Comparison of ENCODE assay signal across 16 cellular contexts in the genomic region with DNA sequence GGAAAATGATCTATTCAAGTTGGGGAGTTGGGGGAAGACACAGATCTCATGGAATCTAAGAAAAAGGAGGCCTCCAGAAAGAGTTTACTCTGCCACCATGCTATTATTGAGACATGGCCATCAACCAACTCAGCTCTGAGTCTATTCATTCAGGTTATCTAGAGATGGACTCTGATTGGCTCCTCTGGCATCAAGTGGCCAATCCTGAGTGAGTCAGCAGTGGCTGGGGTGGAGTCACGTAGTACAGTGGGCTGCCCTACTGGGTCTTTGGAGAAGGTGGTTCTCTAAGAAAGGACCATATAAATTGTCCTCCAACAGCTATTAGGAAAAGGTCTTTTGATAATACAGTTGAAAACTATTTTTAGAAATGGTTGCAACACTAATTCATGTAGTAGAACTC. TPM values are rescaled to one million over a fixed set of nuclear protein-coding genes. Genes with fewer than 3 reads are reported as not detected.
DNase-seq lines count a peak whose midpoint lies in the region; ATAC-seq and TF ChIP-seq lines count a peak whose summit lies in the region.
"Had no signal": no experiment of that assay in that cellular context is flagged by ENCODE, and none has a peak within 500 bp of the region (broad histone marks: within the 10 kb centered on the region; RNA-seq: fewer than 3 reads in every experiment).

No MANE protein-coding gene starts in this region.

- H3K4me3 ChIP-seq in NB4 (ENCODE audit: low read depth, low read length) = no peak overlapping the region
- H3K4me3 ChIP-seq: BLaER1 treated with 17β-estradiol and CSF1 and Interleukin-3, amounts not matched to agents 10 nM and 100 nM; thoracic aorta had no signal

- no peaks in the 10 kb centered on the region for H3K36me3 Mint-ChIP-seq in natural killer cell treated with Interleukin-12 subunit alpha and Interleukin-12 subunit beta and Interleukin-15 and Interleukin-18, amount 100 ng/mL, for 72 hours
- H3K36me3 Mint-ChIP-seq in natural killer cell = no peaks in the 10 kb centered on the region
- peaks cover 17% of the 10 kb centered on the region for H3K36me3 Mint-ChIP-seq in activated naive CD8-positive, alpha-beta T cell treated with anti-CD3 and anti-CD28 coated beads for 36 hours

- H3K27ac Mint-ChIP-seq in natural killer cell treated with Interleukin-12 subunit alpha and Interleukin-12 subunit beta and Interleukin-15 and Interleukin-18, amount 100 ng/mL, for 72 hours = peak overlapping the region; percentile 68 to 79
- peak overlapping the region in 1 of 2 donors; percentile 33 for H3K27ac Mint-ChIP-seq in natural killer cell
- peak overlapping the region; percentile 90 for H3K27ac Mint-ChIP-seq in activated naive CD8-positive, alpha-beta T cell treated with anti-CD3 and anti-CD28 coated beads for 36 hours

- H3K4me3 Mint-ChIP-seq in natural killer cell treated with Interleukin-12 subunit alpha and Interleukin-12 subunit beta and Interleukin-15 and Interleukin-18, amount 100 ng/mL, for 72 hours = no peak overlapping the region
- no peak overlapping the region for H3K4me3 Mint-ChIP-seq in natural killer cell
- no peak overlapping the region for H3K4me3 Mint-ChIP-seq in activated naive CD8-positive, alpha-beta T cell treated with anti-CD3 and anti-CD28 coated beads for 36 hours

- no peak for TF ChIP-seq POLR2A in NB4 (IDR thresholded peaks at IDR 0.05; ENCODE audit: extremely low read depth, insufficient read length)

- no peak for DNase-seq in natural killer cell treated with Interleukin-12 subunit alpha and Interleukin-12 subunit beta and Interleukin-15 and Interleukin-18, amount 100 ng/mL, for 72 hours (ENCODE audit: low spot score)
- DNase-seq in natural killer cell = no peak
- DNase-seq in NB4 (ENCODE audit: low read depth) = peak; percentile 23
- DNase-seq in activated naive CD8-positive, alpha-beta T cell treated with anti-CD3 and anti-CD28 coated beads for 36 hours = no peak
- no peak for DNase-seq in mesenteric fat pad (ENCODE audit: low spot score)
- no peak for DNase-seq in SIG-M5 (lab: John Stamatoyannopoulos, UW)
- no peak for DNase-seq in SKM-1 (lab: John Stamatoyannopoulos, UW; ENCODE audit: unreplicated experiment)
- DNase-seq: DND-41; hypothalamus; left colon; NCI-H226; SK-N-SH; stimulated activated CD4-positive, alpha-beta T cell treated with anti-CD3 and anti-CD28 coated beads, Interleukin-12 subunit alpha, Interleukin-12 subunit beta, amount 100 ng/mL, for 4 hours; WERI-Rb-1 had no signal

- ATAC-seq in natural killer cell treated with Interleukin-12 subunit alpha and Interleukin-12 subunit beta and Interleukin-15 and Interleukin-18, amount 100 ng/mL, for 72 hours = peak in 1 of 2 donors; percentile 59
- ATAC-seq in natural killer cell = no peak
- ATAC-seq: left colon had no signal

- intact Hi-C loops in natural killer cell (cut with micrococcal nuclease) = no loop called here

- H3K4me1 Mint-ChIP-seq in natural killer cell treated with Interleukin-12 subunit alpha and Interleukin-12 subunit beta and Interleukin-15 and Interleukin-18, amount 100 ng/mL, for 72 hours (ENCODE audit: low read depth in 2 of 2) = peaks cover 12 to 22% of the 10 kb centered on the region in 2 donors
- peaks cover 10 to 12% of the 10 kb centered on the region in 2 donors for H3K4me1 Mint-ChIP-seq in natural killer cell
- H3K4me1 Mint-ChIP-seq in activated naive CD8-positive, alpha-beta T cell treated with anti-CD3 and anti-CD28 coated beads for 36 hours = peaks cover 27% of the 10 kb centered on the region

- H3K27me3 Mint-ChIP-seq in natural killer cell treated with Interleukin-12 subunit alpha and Interleukin-12 subunit beta and Interleukin-15 and Interleukin-18, amount 100 ng/mL, for 72 hours = no peaks in the 10 kb centered on the region
- no peaks in the 10 kb centered on the region for H3K27me3 Mint-ChIP-seq in natural killer cell (ENCODE audit: low read depth in 2 of 2)
- H3K27me3 Mint-ChIP-seq in activated naive CD8-positive, alpha-beta T cell treated with anti-CD3 and anti-CD28 coated beads for 36 hours = no peaks in the 10 kb centered on the region

- TF ChIP-seq CTCF in natural killer cell (IDR thresholded peaks at IDR 0.05) (no peak), NB4 (IDR thresholded peaks at IDR 0.05; ENCODE audit: low read depth, low read length) (no peak)

- peaks cover 6% of the 10 kb centered on the region for H3K9me3 Mint-ChIP-seq in natural killer cell treated with Interleukin-12 subunit alpha and Interleukin-12 subunit beta and Interleukin-15 and Interleukin-18, amount 100 ng/mL, for 72 hours
- H3K9me3 Mint-ChIP-seq in natural killer cell = peaks cover 0 to 3% of the 10 kb centered on the region in 2 donors
- H3K9me3 Mint-ChIP-seq in activated naive CD8-positive, alpha-beta T cell treated with anti-CD3 and anti-CD28 coated beads for 36 hours = peaks cover 15% of the 10 kb centered on the region

RNA-seq across cellular contexts. Expression of gene LYRM2, which starts 42.1 kb away (rescaled TPM):
- 10 to 100 TPM; 25.4 to 29.5 TPM for total RNA-seq in natural killer cell treated with Interleukin-12 subunit alpha and Interleukin-12 subunit beta and Interleukin-15 and Interleukin-18, amount 100 ng/mL, for 72 hours
- total RNA-seq in natural killer cell (10 to 100 TPM; 21.1 to 25.5 (median 25.0) TPM), mesenteric fat pad (25.9 TPM)
- 10 to 100 TPM; 31.6 to 32.3 TPM for total RNA-seq in activated naive CD8-positive, alpha-beta T cell treated with anti-CD3 and anti-CD28 coated beads for 36 hours
